ENCODE assay signal across 22 cellular contexts in genomic region chr16:56255904-56256303, GRCh38.
"Had no signal": no experiment of that assay in that cellular context is flagged by ENCODE, and none has a peak within 500 bp of the region (broad histone marks: within the 10 kb centered on the region; RNA-seq: fewer than 3 reads in every experiment).

No MANE protein-coding gene starts in this region.

- H3K9me3 ChIP-seq: left ventricle myocardium inferior, neutrophil, upper lobe of left lung had no signal

- H3K4me3 ChIP-seq: coronary artery, left ventricle myocardium inferior, upper lobe of left lung had no signal

- ATAC-seq: activated CD8-positive, alpha-beta T cell treated with anti-CD3 and anti-CD28 coated beads for 36 hours; activated naive CD8-positive, alpha-beta T cell treated with anti-CD3 and anti-CD28 coated beads, Interleukin-2, amount 50 U/mL, for 24 hours; activated T-cell treated with anti-CD3 and anti-CD28 coated beads, Interleukin-2, amount 50 U/mL, for 4 hours; activated T-helper 17 cell treated with anti-CD3 and anti-CD28 coated beads, Interleukin-2, amount 50 U/mL, for 72 hours; stimulated activated naive B cell treated with anti-CD40 and anti-IgM and Interleukin-4, amounts not matched to agents 10 μg/mL and 1 μg/mL and 100 μg/mL, for 72 hours had no signal

- H3K36me3 ChIP-seq: left ventricle myocardium inferior, neutrophil, upper lobe of left lung had no signal

- FAIRE-seq: bronchial epithelial cell, endothelial cell of umbilical vein, kidney had no signal

- H3K27me3 ChIP-seq: neutrophil, upper lobe of left lung had no signal

- DNase-seq: activated B cell treated with CpG ODN at 0.5 μM for 24 hours; activated CD4-positive, alpha-beta T cell treated with anti-CD3 and anti-CD28 coated beads, Interleukin-2, amount 50 U/mL, for 1 hour; activated CD8-positive, alpha-beta T cell treated with anti-CD3 and anti-CD28 coated beads for 36 hours; activated naive CD8-positive, alpha-beta T cell treated with anti-CD3 and anti-CD28 coated beads, Interleukin-2, amount 50 U/mL, for 24 hours; activated T-cell treated with anti-CD3 and anti-CD28 coated beads, Interleukin-2, amount 50 U/mL, for 4 hours; cerebellar nuclear complex; foreskin fibroblast; hippocampal formation; kidney; left ventricle myocardium inferior; naive B cell; nephron progenitor cell; stimulated activated CD4-positive, alpha-beta T cell treated with anti-CD3 and anti-CD28 coated beads, Interleukin-15, amount 100 ng/mL, for 24 hours; stimulated activated CD4-positive, alpha-beta T cell treated with anti-CD3 and anti-CD28 coated beads, Interleukin-2, amount 100 ng/mL, for 24 hours; stimulated activated naive B cell treated with anti-CD40 and anti-IgM and Interleukin-4, amounts not matched to agents 10 μg/mL and 1 μg/mL and 100 μg/mL, for 72 hours; T-helper 1 cell; upper lobe of left lung had no signal

- H3K27ac ChIP-seq: coronary artery, neutrophil, upper lobe of left lung had no signal
